18 cellular contexts compared by ENCODE assay signal in genomic region chr14:87255046-87255445, GRCh38.
DNase-seq lines count a peak whose midpoint lies in the region; TF ChIP-seq lines count a peak whose summit lies in the region.
"Had no signal": no experiment of that assay in that cellular context is flagged by ENCODE, and none has a peak within 500 bp of the region (broad histone marks: within the 10 kb centered on the region; RNA-seq: fewer than 3 reads in every experiment).

No MANE protein-coding gene starts in this region.

- no peaks in the 10 kb centered on the region for H3K27me3 Mint-ChIP-seq in MCF 10A (ENCODE audit: insufficient read depth, unreplicated experiment)
- H3K27me3 Mint-ChIP-seq: CD4-positive, alpha-beta memory T cell had no signal

- no peaks in the 10 kb centered on the region for H3K9me3 Mint-ChIP-seq in MCF 10A (ENCODE audit: unreplicated experiment)

- intact Hi-C loops in MCF 10A (cut with micrococcal nuclease) = no loop called here

- no peaks in the 10 kb centered on the region for H3K36me3 Mint-ChIP-seq in MCF 10A (ENCODE audit: insufficient read depth, unreplicated experiment)
- H3K36me3 Mint-ChIP-seq: CD4-positive, alpha-beta memory T cell had no signal

- POLR2A ChIA-PET in MCF 10A (lab: Yijun Ruan, JAX) = no interaction called here

- H3K4me3 Mint-ChIP-seq in MCF 10A (ENCODE audit: unreplicated experiment) = no peak overlapping the region
- H3K4me3 Mint-ChIP-seq: CD4-positive, alpha-beta memory T cell; H9 had no signal

- peak; percentile 60 for DNase-seq in NCI-H69 (lab: John Stamatoyannopoulos, UW)
- DNase-seq in left kidney (ENCODE audit: low read depth, low spot score) = peak; percentile 71
- DNase-seq in renal cortical epithelial cell (ENCODE audit: low read depth) = peak; percentile 70
- no peak for DNase-seq in stimulated activated naive CD4-positive, alpha-beta T cell treated with Interleukin-2 at 50 U/mL for 16 hours (lab: John Stamatoyannopoulos, UW)
- no peak for DNase-seq in H7
- DNase-seq in MCF 10A (ENCODE audit: unreplicated experiment) = no peak
- DNase-seq: 8988T; C1 segment of cervical spinal cord; CD4-positive, alpha-beta memory T cell; COR-L47; DMS 273 treated with DMSO at 0.1 percent for 48 hours; DMS79; EL; GDM1; GM23248; H9 had no signal

- no peaks in the 10 kb centered on the region for H3K36me3 ChIP-seq in H7 (replicated peaks; ENCODE audit: control insufficient read depth, insufficient read depth, low read length)

- H3K27me3 ChIP-seq in H7 (ENCODE audit: control insufficient read depth, insufficient read depth, low read length) = no peaks in the 10 kb centered on the region

- no peak overlapping the region for H3K27ac Mint-ChIP-seq in MCF 10A (ENCODE audit: low read depth, unreplicated experiment)
- H3K27ac Mint-ChIP-seq: H9 had no signal

- CTCF ChIA-PET in MCF 10A (lab: Yijun Ruan, JAX) = interaction anchor here (0.8 kb wide), 1 partner anchor 225 kb away, joined by 4 read pairs; no protein-coding TSS in a partner anchor

- TF ChIP-seq CTCF in MCF 10A (IDR thresholded peaks at IDR 0.05; ENCODE audit: unreplicated experiment) = no peak

- H3K4me3 ChIP-seq in H7 (ENCODE audit: insufficient read depth, low read depth, low read length) = no peak overlapping the region
- H3K4me3 ChIP-seq: A549, GM12878, GM23248 had no signal

- no TSS peak for BruUV-seq in MCF 10A (replicated peaks; lab: Mats Ljungman, UMichigan)

- no peaks in the 10 kb centered on the region for H3K4me1 Mint-ChIP-seq in MCF 10A (ENCODE audit: insufficient read depth, unreplicated experiment)
- H3K4me1 Mint-ChIP-seq: CD4-positive, alpha-beta memory T cell had no signal

Comparison
In these comparisons a context has a peak if more than half of its experiments do, and no peak if none do; other contexts are left out.
1. DNase-seq: peak in NCI-H69 (single experiment), left kidney (single experiment) and renal cortical epithelial cell (single experiment); none in stimulated activated naive CD4-positive, alpha-beta T cell treated with Interleukin-2 at 50 U/mL for 16 hours (single experiment), H7 (single experiment) and MCF 10A (single experiment).